23 cellular contexts compared by ENCODE assay signal in genomic region chr1:162988869-162989268, GRCh38.
DNase-seq lines count a peak whose midpoint lies in the region; ATAC-seq and TF ChIP-seq lines count a peak whose summit lies in the region.
"Had no signal": no experiment of that assay in that cellular context is flagged by ENCODE, and none has a peak within 500 bp of the region (broad histone marks: within the 10 kb centered on the region; RNA-seq: fewer than 3 reads in every experiment).

No MANE protein-coding gene starts in this region.

- H3K27me3 ChIP-seq in H7 (ENCODE audit: control insufficient read depth, insufficient read depth, low read length) (no peaks in the 10 kb centered on the region), WERI-Rb-1 (ENCODE audit: insufficient read depth, low read depth, severe bottlenecking) (no peaks in the 10 kb centered on the region), iPS DF 6.9 (ENCODE audit: control insufficient read depth, insufficient read depth, low read length) (no peaks in the 10 kb centered on the region), right cardiac atrium (ENCODE audit: control insufficient read depth, insufficient read depth) (no peaks in the 10 kb centered on the region)
- H3K27me3 ChIP-seq: ascending aorta, SJSA1 had no signal

- TF ChIP-seq CTCF in WERI-Rb-1 (IDR thresholded peaks at IDR 0.05; ENCODE audit: low read depth, low read length), result peak; percentile 76

- no peak for ATAC-seq in right cardiac atrium
- ATAC-seq in HG03196 (IDR thresholded peaks at IDR 0.05; ENCODE audit: unreplicated experiment), result no peak
- ATAC-seq: activated CD8-positive, alpha-beta T cell treated with anti-CD3 and anti-CD28 coated beads, Interleukin-2, amount 10 ng/mL, durations not matched to agents 7 days and 5 days; activated T-cell treated with anti-CD3 and anti-CD28 coated beads, Interleukin-2, amount 50 U/mL, for 4 hours had no signal

- H3K36me3 ChIP-seq in H7 (replicated peaks; ENCODE audit: control insufficient read depth, insufficient read depth, low read length) (no peaks in the 10 kb centered on the region), WERI-Rb-1 (no peaks in the 10 kb centered on the region), iPS DF 6.9 (ENCODE audit: control insufficient read depth, insufficient read depth, low read length) (no peaks in the 10 kb centered on the region)
- H3K36me3 ChIP-seq: ascending aorta, SJSA1, spleen, thoracic aorta had no signal

- peak; percentile 18 for DNase-seq in DMS 273 (lab: John Stamatoyannopoulos, UW; ENCODE audit: unreplicated experiment)
- DNase-seq in DMS 273 treated with DMSO at 0.1 percent for 48 hours (lab: John Stamatoyannopoulos, UW), result no peak
- DNase-seq in H7, result peak; percentile 71
- no peak for DNase-seq in WERI-Rb-1
- peak; percentile 33 for DNase-seq in iPS DF 6.9 (ENCODE audit: low read depth, low spot score)
- DNase-seq in activated effector memory CD4-positive, alpha-beta T cell treated with Interleukin-2 at 50 U/mL for 16 hours, result no peak
- no peak for DNase-seq in right cardiac atrium
- DNase-seq: 8988T; activated CD4-positive, CD25-positive, alpha-beta regulatory T cell; activated CD8-positive, alpha-beta T cell treated with anti-CD3 and anti-CD28 coated beads, Interleukin-2, amount 10 ng/mL, durations not matched to agents 7 days and 5 days; activated naive CD4-positive, alpha-beta T cell treated with anti-CD3 and anti-CD28 coated beads, Interleukin-2, amount 50 U/mL, for 16 hours; activated T-cell treated with anti-CD3 and anti-CD28 coated beads, Interleukin-2, amount 50 U/mL, for 4 hours; GM23248; hippocampal formation; Karpas-422; NCI-H187; OCI-M1; spleen; T-helper 2 cell had no signal

- no peak overlapping the region for H3K27ac ChIP-seq in WERI-Rb-1
- no peak overlapping the region for H3K27ac ChIP-seq in iPS DF 6.9 (ENCODE audit: low read length)
- H3K27ac ChIP-seq in right cardiac atrium (ENCODE audit: low read length), result no peak overlapping the region
- H3K27ac ChIP-seq: ascending aorta, SJSA1, spleen, thoracic aorta had no signal

- H3K9me3 ChIP-seq in WERI-Rb-1 (ENCODE audit: severe bottlenecking) (no peaks in the 10 kb centered on the region), iPS DF 6.9 (ENCODE audit: control insufficient read depth, insufficient read depth, low read length) (no peaks in the 10 kb centered on the region), right cardiac atrium (ENCODE audit: control insufficient read depth, low read length) (no peaks in the 10 kb centered on the region)
- H3K9me3 ChIP-seq: ascending aorta, SJSA1, spleen, thoracic aorta had no signal

- H3K4me1 ChIP-seq in iPS DF 6.9 (ENCODE audit: control insufficient read depth, insufficient read depth, low read length) (no peaks in the 10 kb centered on the region), right cardiac atrium (ENCODE audit: control insufficient read depth, insufficient read depth, low read length) (no peaks in the 10 kb centered on the region)
- H3K4me1 ChIP-seq: ascending aorta, SJSA1, spleen had no signal

- no peak overlapping the region for H3K4me3 ChIP-seq in H7 (ENCODE audit: insufficient read depth, low read depth, low read length)
- H3K4me3 ChIP-seq in WERI-Rb-1 (ENCODE audit: low read depth, low read length), result no peak overlapping the region
- no peak overlapping the region for H3K4me3 ChIP-seq in iPS DF 6.9 (ENCODE audit: low read length)
- no peak overlapping the region for H3K4me3 ChIP-seq in right cardiac atrium (ENCODE audit: low read length)
- H3K4me3 ChIP-seq: ascending aorta, GM23248, SJSA1, spleen, thoracic aorta had no signal

- no CpG with 5 or more reads among the region's 3 CpGs for WGBS in iPS DF 6.9 (ENCODE audit: insufficient coverage, insufficient read length)
- 51% methylated on average over 3 of the region's 3 CpGs for WGBS in right cardiac atrium

- intact Hi-C loops in right cardiac atrium (cut with DNase I), result loop anchor here in 1 of 4 donors (10.0 kb wide), 1 partner anchor 64 kb away; no protein-coding TSS in a partner anchor

Comparison
In these comparisons a context has a peak if more than half of its experiments do, and no peak if none do; other contexts are left out.
1. DNase-seq: peak in DMS 273 (single experiment), H7 (single experiment) and iPS DF 6.9 (single experiment); none in DMS 273 treated with DMSO at 0.1 percent for 48 hours (single experiment), WERI-Rb-1 (single experiment), activated effector memory CD4-positive, alpha-beta T cell treated with Interleukin-2 at 50 U/mL for 16 hours (single experiment) and right cardiac atrium (0 of 3).